In genomic region chr19:15679089-15679488, GRCh38 we compare ENCODE assay signal across 10 cellular contexts. TPM values are rescaled to one million over a fixed set of nuclear protein-coding genes. Genes with fewer than 3 reads are reported as not detected.
"Had no signal": no experiment of that assay in that cellular context is flagged by ENCODE, and none has a peak within 500 bp of the region (broad histone marks: within the 10 kb centered on the region; RNA-seq: fewer than 3 reads in every experiment).

No MANE protein-coding gene starts in this region.

- FAIRE-seq: HTR-8/SVneo, K562 had no signal

- H3K4me3 Mint-ChIP-seq: IgD-negative memory B cell had no signal

- H3K4me3 ChIP-seq: K562 had no signal

- H3K9ac ChIP-seq: KMS-11 had no signal

- H3K36me3 Mint-ChIP-seq: IgD-negative memory B cell had no signal

- H3K27ac ChIP-seq: HL-60, KMS-11 had no signal

- DNase-seq: IMR-90, KBM-7, KG1 had no signal

- H3K4me2 ChIP-seq: KMS-11 had no signal

- H3K27ac Mint-ChIP-seq: IgD-negative memory B cell had no signal

- ATAC-seq: K562 had no signal

RNA-seq across cellular contexts. Expression of gene CYP4F12, which starts 6.2 kb away (rescaled TPM):
- total RNA-seq: HT1080, IMR-90, K562 had no signal
- polyA plus RNA-seq: IgD-negative memory B cell, IMR-90, K562 had no signal

RNA-seq across cellular contexts. Expression of gene CYP4F3, which starts 38.4 kb away (rescaled TPM):
- total RNA-seq: IMR-90 had no signal
- polyA plus RNA-seq: IgD-negative memory B cell, IMR-90 had no signal

RNA-seq across cellular contexts. Expression of gene OR10H2, which starts 48.7 kb away (rescaled TPM):
- total RNA-seq: HT-29, HT1080, IMR-90, K562 had no signal
- polyA plus RNA-seq: IgD-negative memory B cell, IMR-90, K562 had no signal

RNA-seq across cellular contexts. Expression of gene OR10H3, which starts 58.7 kb away (rescaled TPM):
- total RNA-seq: HT-29, HT1080, IMR-90, K562 had no signal
- polyA plus RNA-seq: IgD-negative memory B cell, IMR-90, K562 had no signal
